Comparison of ENCODE assay signal across 25 cellular contexts in genomic region chr1:43617668-43618067, GRCh38.
"Had no signal": no experiment of that assay in that cellular context is flagged by ENCODE, and none has a peak within 500 bp of the region (broad histone marks: within the 10 kb centered on the region; RNA-seq: fewer than 3 reads in every experiment).

No MANE protein-coding gene starts in this region.

- H3K27me3 Mint-ChIP-seq: naive thymus-derived CD4-positive, alpha-beta T cell had no signal

- H3K27me3 ChIP-seq: dorsolateral prefrontal cortex, esophagus muscularis mucosa, foreskin keratinocyte, gastroesophageal sphincter, heart left ventricle, hepatocyte, left lung had no signal

- H3K27ac ChIP-seq: coronary artery, dorsolateral prefrontal cortex, esophagus muscularis mucosa, foreskin keratinocyte, gastroesophageal sphincter, heart left ventricle, hepatocyte, left lung had no signal

- H3K4me1 Mint-ChIP-seq: immature natural killer cell; memory B cell; naive thymus-derived CD4-positive, alpha-beta T cell had no signal

- H3K27ac Mint-ChIP-seq: immature natural killer cell; memory B cell; naive thymus-derived CD4-positive, alpha-beta T cell had no signal

- H3K9me3 ChIP-seq: esophagus muscularis mucosa, gastroesophageal sphincter, heart left ventricle, left lung had no signal

- H2AFZ ChIP-seq: hepatocyte had no signal

- FAIRE-seq: colon, endothelial cell of umbilical vein, frontal cortex had no signal

- H3K4me3 ChIP-seq: coronary artery, dorsolateral prefrontal cortex, esophagus muscularis mucosa, gastroesophageal sphincter, heart left ventricle, hepatocyte, left lung, lung had no signal

- DNase-seq: dermis blood vessel endothelial cell; dorsolateral prefrontal cortex; effector CD4-positive, alpha-beta T cell; effector memory CD4-positive, alpha-beta T cell; foreskin keratinocyte; hypothalamus; immature natural killer cell; islet precursor cell; left cardiac atrium; left ventricle myocardium superior; mammary epithelial cell; mesendoderm; midbrain; naive thymus-derived CD4-positive, alpha-beta T cell had no signal

- H3K4me3 Mint-ChIP-seq: immature natural killer cell; memory B cell; naive thymus-derived CD4-positive, alpha-beta T cell had no signal

- ATAC-seq: foreskin keratinocyte; gastroesophageal sphincter; heart left ventricle; left cardiac atrium; left lung; left ventricle myocardium superior; naive thymus-derived CD4-positive, alpha-beta T cell had no signal

- H3K9me3 Mint-ChIP-seq: immature natural killer cell; memory B cell; naive thymus-derived CD4-positive, alpha-beta T cell had no signal

- H3K36me3 Mint-ChIP-seq: immature natural killer cell; memory B cell; naive thymus-derived CD4-positive, alpha-beta T cell had no signal

- H3K4me1 ChIP-seq: esophagus muscularis mucosa, foreskin keratinocyte, gastroesophageal sphincter, heart left ventricle, left lung had no signal

- H3K79me2 ChIP-seq: hepatocyte had no signal

- H3K4me2 ChIP-seq: hepatocyte had no signal
